Comparison of ENCODE assay signal across 8 cellular contexts in the genomic region with DNA sequence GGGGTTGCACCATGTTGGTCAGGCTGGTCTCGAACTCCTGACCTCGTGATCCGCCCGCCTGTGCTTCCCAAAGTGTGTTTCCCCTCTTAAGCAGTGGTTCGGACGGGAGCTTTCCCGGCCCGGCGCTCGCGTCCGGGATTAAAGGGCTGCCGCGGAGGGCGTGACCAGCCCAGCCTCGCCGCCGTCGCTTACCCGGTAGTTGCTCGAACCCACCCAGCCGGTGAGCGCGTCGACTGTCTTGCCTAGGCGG. TPM values are rescaled to one million over a fixed set of nuclear protein-coding genes. Genes with fewer than 3 reads are reported as not detected.
A peak's percentile ranks its signal among the peaks of the same experiment; 100 is the strongest.
DNase-seq lines count a peak whose midpoint lies in the region; ATAC-seq, FAIRE-seq and TF ChIP-seq lines count a peak whose summit lies in the region.

No MANE protein-coding gene starts in this region.

- WGBS in lung, 2 donors: 0% methylated on average over 26 of the region's 26 CpGs

- TF ChIP-seq CTCF in 22Rv1 (IDR thresholded peaks at IDR 0.05): no peak
- no peak for TF ChIP-seq CTCF in RWPE2 (IDR thresholded peaks at IDR 0.05; ENCODE audit: poor library complexity, severe bottlenecking)
- TF ChIP-seq CTCF in lung (IDR thresholded peaks at IDR 0.05; ENCODE audit: control extremely low read depth, extremely low read depth): no peak

- H3K9me3 ChIP-seq in RWPE2 (ENCODE audit: severe bottlenecking) (no peaks in the 10 kb centered on the region), lung (ENCODE audit: control insufficient read depth in 2 of 2, insufficient read depth in 1 of 2, low read length in 1 of 2) (no peaks in the 10 kb centered on the region)

- peak overlapping the region; percentile 83 for H3K27ac ChIP-seq in 22Rv1
- H3K27ac ChIP-seq in RWPE2 (ENCODE audit: poor library complexity, severe bottlenecking): peak overlapping the region; percentile 58
- H3K27ac ChIP-seq in lung (ENCODE audit: low read depth in 1 of 2, low read length in 1 of 2): peak overlapping the region; percentile 98 to 99

- H3K4me1 ChIP-seq in RWPE2 (ENCODE audit: insufficient read depth, poor library complexity, severe bottlenecking): peaks cover 9% of the 10 kb centered on the region
- peaks cover 0 to 6% of the 10 kb centered on the region in 2 donors for H3K4me1 ChIP-seq in lung (ENCODE audit: control insufficient read depth in 2 of 2, insufficient read depth in 2 of 2, low read length in 2 of 2)

- H3K36me3 ChIP-seq in RWPE2 (ENCODE audit: low read depth) (peaks cover 4% of the 10 kb centered on the region; the same call in 1 of the 2 replicates), lung (ENCODE audit: control insufficient read depth in 2 of 2, insufficient read depth in 2 of 2, low read length in 2 of 2) (no peaks in the 10 kb centered on the region)

- peak; percentile 54 for FAIRE-seq in GM18507 (lab: Jason Lieb, UNC)

- ATAC-seq in HG02973 (IDR thresholded peaks at IDR 0.05; ENCODE audit: unreplicated experiment) (peak; percentile 50), RWPE2 (ENCODE audit: low read depth) (peak; percentile 67), lung (ENCODE audit: insufficient read depth, low FRiP score) (peak; percentile 79)

- no peaks in the 10 kb centered on the region for H3K27me3 ChIP-seq in RWPE2 (ENCODE audit: insufficient read depth, poor library complexity, severe bottlenecking)
- no peaks in the 10 kb centered on the region for H3K27me3 ChIP-seq in lung (ENCODE audit: control insufficient read depth, insufficient read depth)

- DNase-seq in GM18507 (ENCODE audit: extremely low spot score, insufficient read length, low read depth) (peak; percentile 26), RWPE2 (ENCODE audit: low spot score) (peak; percentile 74), dedifferentiated amniotic fluid mesenchymal stem cell (ENCODE audit: extremely low spot score) (peak; percentile 26), lung (ENCODE audit: low spot score) (peak; percentile 69), dermis blood vessel endothelial cell (no peak)
- DNase-seq in stimulated activated CD8-positive, alpha-beta memory T cell treated with anti-CD3 and anti-CD28 coated beads, Interleukin-7, amount 100 ng/mL, for 24 hours (ENCODE audit: low read depth): peak; percentile 31

- H3K4me3 ChIP-seq in RWPE2 (ENCODE audit: severe bottlenecking) (peak overlapping the region; percentile 92), lung (peak overlapping the region; percentile 80)

RNA-seq across cellular contexts. Expression of a gene that starts 0.5 kb away (rescaled TPM):
- 100 to 1,000 TPM in 1 of 2 donors, 10 to 100 TPM in 1; 60.1 to 165 TPM for total RNA-seq in lung
- polyA plus RNA-seq in lung: 10 to 100 TPM; 10.4 to 11.1 TPM
- total RNA-seq in dermis blood vessel endothelial cell: 63.1 and 93.1 TPM in 2 replicates
